In the genomic region with DNA sequence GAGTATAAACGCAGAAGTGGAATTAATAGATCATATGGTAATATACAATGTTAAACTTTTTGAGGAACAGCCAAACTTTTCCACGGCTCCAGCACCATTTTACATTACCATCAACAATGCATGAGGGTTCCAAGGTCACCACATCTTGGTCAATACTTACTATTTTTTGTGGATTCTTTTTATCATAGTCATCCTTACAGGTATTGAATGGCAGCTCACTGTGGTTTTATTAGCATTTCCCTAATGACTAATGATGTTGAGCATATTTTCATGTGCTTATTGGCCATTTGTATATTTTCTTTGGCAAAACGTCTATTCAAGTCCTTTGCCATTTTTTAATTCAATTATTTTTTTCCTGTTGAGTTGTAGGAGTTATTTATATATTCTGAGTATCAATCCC, we compare ENCODE assay signal across 17 cellular contexts. TPM values are rescaled to one million over a fixed set of nuclear protein-coding genes. Genes with fewer than 3 reads are reported as not detected.
A peak's percentile ranks its signal among the peaks of the same experiment; 100 is the strongest.
DNase-seq lines count a peak whose midpoint lies in the region; ATAC-seq, FAIRE-seq and TF ChIP-seq lines count a peak whose summit lies in the region.
"Had no signal": no experiment of that assay in that cellular context is flagged by ENCODE, and none has a peak within 500 bp of the region (broad histone marks: within the 10 kb centered on the region; RNA-seq: fewer than 3 reads in every experiment).

No MANE protein-coding gene starts in this region.

- no peak overlapping the region for H3K9ac ChIP-seq in endothelial cell of umbilical vein (replicated peaks; ENCODE audit: extremely low read depth, insufficient read depth, low read length)
- H3K9ac ChIP-seq: SK-N-SH had no signal

- no peaks in the 10 kb centered on the region for H3K79me2 ChIP-seq in endothelial cell of umbilical vein (ENCODE audit: control insufficient read depth, insufficient read depth, low read length)

- TF ChIP-seq CTCF in RWPE2 (IDR thresholded peaks at IDR 0.05; ENCODE audit: poor library complexity, severe bottlenecking) (no peak), endothelial cell of umbilical vein (IDR thresholded peaks at IDR 0.05; ENCODE audit: extremely low read depth in 1 of 2, insufficient read depth in 1 of 2, low read depth in 1 of 2, low read length in 2 of 2) (no peak)

- BruUV-seq in endothelial cell of umbilical vein (replicated peaks; lab: Mats Ljungman, UMichigan) = no TSS peak

- H2AFZ ChIP-seq in endothelial cell of umbilical vein (ENCODE audit: low read depth, low read length) = no peak overlapping the region

- peak; percentile 87 for ATAC-seq in RWPE2 (ENCODE audit: low read depth)
- ATAC-seq in HG02884 (IDR thresholded peaks at IDR 0.05; ENCODE audit: unreplicated experiment) = no peak

- H3K36me3 ChIP-seq in RWPE2 (ENCODE audit: low read depth) (peaks cover 74% of the 10 kb centered on the region), endothelial cell of umbilical vein (ENCODE audit: control insufficient read depth in 2 of 2, extremely low read depth in 1 of 2, insufficient read depth in 2 of 2, low read length in 2 of 2) (peaks cover 2 to 13% of the 10 kb centered on the region in 2 experiments)

- dilution Hi-C loops in endothelial cell of umbilical vein (cut with MboI; ENCODE audit: extremely low pct_ligation_motif_present, low sequenced_read_pairs) = no loop called here

- TF ChIP-seq POLR2A in endothelial cell of umbilical vein (IDR thresholded peaks at IDR 0.05; ENCODE audit: low read depth, low read length) = no peak

- no peaks in the 10 kb centered on the region for H4K20me1 ChIP-seq in endothelial cell of umbilical vein (replicated peaks; ENCODE audit: control insufficient read depth, extremely low read depth, insufficient read depth, low read length)

- intact Hi-C loops in endothelial cell of umbilical vein (cut with micrococcal nuclease) = no loop called here

- CTCF ChIA-PET in endothelial cell of umbilical vein (lab: Charles Lee) = no interaction called here

- no peaks in the 10 kb centered on the region for H3K9me1 ChIP-seq in endothelial cell of umbilical vein (replicated peaks; ENCODE audit: control insufficient read depth, extremely low read depth, insufficient read depth, low read length)

- peak; percentile 54 for DNase-seq in EL
- DNase-seq in RWPE2 (ENCODE audit: low spot score) = no peak
- peak; percentile 41 for DNase-seq in endothelial cell of umbilical vein (ENCODE audit: low read depth, low spot score)
- peak; percentile 37 for DNase-seq in kidney tubule cell (ENCODE audit: low spot score)
- no peak for DNase-seq in stimulated activated CD8-positive, alpha-beta memory T cell treated with anti-CD3 and anti-CD28 coated beads, Interleukin-4, amount 100 ng/mL, for 48 hours
- no peak for DNase-seq in NCI-H774 (lab: John Stamatoyannopoulos, UW)
- DNase-seq in SW480 (ENCODE audit: low spot score) = no peak
- DNase-seq: COR-L47, H7, NCI-H1417 treated with DMSO at 0.1 percent for 48 hours, NCI-H1930, Peyer's patch, Right ventricle myocardium superior, SK-N-SH had no signal

- POLR2A ChIA-PET in endothelial cell of umbilical vein (lab: Charles Lee) = no interaction called here

- H3K4me3 ChIP-seq in RWPE2 (ENCODE audit: severe bottlenecking) (no peak overlapping the region), endothelial cell of umbilical vein (replicated peaks in 1 of 3; ENCODE audit: insufficient read depth in 1 of 3, low read depth in 1 of 3, low read length in 3 of 3) (no peak overlapping the region)
- H3K4me3 ChIP-seq: Peyer's patch had no signal

- no peak overlapping the region for H3K4me2 ChIP-seq in endothelial cell of umbilical vein (ENCODE audit: insufficient read depth, low read length)
- H3K4me2 ChIP-seq: SK-N-SH had no signal

- H3K27me3 ChIP-seq in RWPE2 (ENCODE audit: insufficient read depth, poor library complexity, severe bottlenecking) (no peaks in the 10 kb centered on the region), endothelial cell of umbilical vein (ENCODE audit: control insufficient read depth in 2 of 2, insufficient read depth in 2 of 2, low read length in 2 of 2) (no peaks in the 10 kb centered on the region)
- H3K27me3 ChIP-seq: Peyer's patch had no signal

- FAIRE-seq in endothelial cell of umbilical vein (lab: Jason Lieb, UNC) = no peak
- FAIRE-seq: HTR-8/SVneo had no signal

- H3K9me3 ChIP-seq in RWPE2 (ENCODE audit: severe bottlenecking) (peaks cover 3% of the 10 kb centered on the region), endothelial cell of umbilical vein (replicated peaks; ENCODE audit: control insufficient read depth, insufficient read depth, low read length) (no peaks in the 10 kb centered on the region)
- H3K9me3 ChIP-seq: Peyer's patch, SK-N-SH had no signal

- H3K4me1 ChIP-seq in RWPE2 (ENCODE audit: insufficient read depth, poor library complexity, severe bottlenecking) = peaks cover 13% of the 10 kb centered on the region
- H3K4me1 ChIP-seq in endothelial cell of umbilical vein (ENCODE audit: control insufficient read depth, extremely low read depth, insufficient read depth, low read length) = peaks cover 8% of the 10 kb centered on the region

- H3K27ac ChIP-seq in RWPE2 (ENCODE audit: poor library complexity, severe bottlenecking) (no peak overlapping the region), endothelial cell of umbilical vein (ENCODE audit: insufficient read depth, low read depth, low read length) (no peak overlapping the region)
- H3K27ac ChIP-seq: HL-60, Peyer's patch had no signal

TF ChIP-seq in endothelial cell of umbilical vein, 7 proteins besides CTCF, POLR2A, EP300 and RAD21:
- peak; percentile 19 for TF ChIP-seq POLR2AphosphoS5 (IDR thresholded peaks at IDR 0.05; ENCODE audit: insufficient read depth, low read depth, low read length)
- TF ChIP-seq EZH2 (IDR thresholded peaks at IDR 0.05; ENCODE audit: borderline replicate concordance, low read depth, low read length, severe bottlenecking) = no peak
- no peak for TF ChIP-seq MYC (IDR thresholded peaks at IDR 0.05; ENCODE audit: low read depth, low read length)
- no peak for TF ChIP-seq JUN (IDR thresholded peaks at IDR 0.05; ENCODE audit: borderline replicate concordance, insufficient read depth, insufficient read length, low read depth)
- peak; percentile 51 for TF ChIP-seq FOS (IDR thresholded peaks at IDR 0.05; ENCODE audit: borderline replicate concordance, insufficient read depth, low read length)
- TF ChIP-seq MAX (IDR thresholded peaks at IDR 0.05; ENCODE audit: insufficient read depth, insufficient read length) = no peak
- TF ChIP-seq GATA2 (IDR thresholded peaks at IDR 0.05; ENCODE audit: insufficient read depth, insufficient read length, low read depth, low read length) = no peak

RNA-seq across cellular contexts. Expression of gene RAPGEF6, which starts 14.1 kb away (rescaled TPM):
- total RNA-seq in endothelial cell of umbilical vein = 13.9 and 17.5 TPM in 2 replicates
- 2.6 and 3.5 TPM in 2 replicates for polyA plus RNA-seq in endothelial cell of umbilical vein
- 3.2 and 4.0 TPM in 2 replicates for polyA plus RNA-seq in endothelial cell of umbilical vein (2011; cell fraction: cytosol; rRNA removed)
- 15.5 and 16.4 TPM in 2 replicates for polyA plus RNA-seq in endothelial cell of umbilical vein (2011; cell fraction: nucleus; rRNA removed)
- 4.4 and 6.7 TPM in 2 replicates for polyA plus RNA-seq in endothelial cell of umbilical vein (2012)
- polyA minus RNA-seq in endothelial cell of umbilical vein = 26.3 and 33.9 TPM in 2 replicates
- polyA minus RNA-seq in endothelial cell of umbilical vein (2011; cell fraction: cytosol; rRNA and poly(A)+ RNA removed) = 12.0 TPM
- 56.3 and 90.5 TPM in 2 replicates for polyA minus RNA-seq in endothelial cell of umbilical vein (2011; cell fraction: nucleus; rRNA and poly(A)+ RNA removed)

Comparison
In these comparisons a context has a peak if more than half of its experiments do, and no peak if none do; other contexts are left out.
1. DNase-seq: peak in EL (single experiment), endothelial cell of umbilical vein (single experiment) and kidney tubule cell (single experiment); none in RWPE2 (single experiment), stimulated activated CD8-positive, alpha-beta memory T cell treated with anti-CD3 and anti-CD28 coated beads, Interleukin-4, amount 100 ng/mL, for 48 hours (single experiment), NCI-H774 (single experiment) and SW480 (single experiment).